Comparison of ENCODE assay signal across 14 cellular contexts in genomic region chr12:110780448-110780847, GRCh38. TPM values are rescaled to one million over a fixed set of nuclear protein-coding genes. Genes with fewer than 3 reads are reported as not detected.
DNase-seq lines count a peak whose midpoint lies in the region; ATAC-seq and TF ChIP-seq lines count a peak whose summit lies in the region.
"Had no signal": no experiment of that assay in that cellular context is flagged by ENCODE, and none has a peak within 500 bp of the region (broad histone marks: within the 10 kb centered on the region; RNA-seq: fewer than 3 reads in every experiment).

No MANE protein-coding gene starts in this region.

- peak overlapping the region; percentile 2 for H3K27ac Mint-ChIP-seq in activated B cell treated with CpG ODN at 0.5 μM for 24 hours
- peak overlapping the region; percentile 17 to 92 (median 86) for H3K27ac Mint-ChIP-seq in naive thymus-derived CD8-positive, alpha-beta T cell

- H3K27me3 ChIP-seq in GM23248 (replicated peaks; ENCODE audit: insufficient read depth) = no peaks in the 10 kb centered on the region
- H3K27me3 ChIP-seq: SJSA1 had no signal

- in situ Hi-C loops in GM23248 (cut with MboI) = no loop called here

- H3K4me2 ChIP-seq in GM23248 (ENCODE audit: unreplicated experiment) = no peak overlapping the region

- no peak for TF ChIP-seq CTCF in activated B cell treated with CpG ODN at 0.5 μM for 24 hours (IDR thresholded peaks at IDR 0.05)

- DNase-seq in activated B cell treated with CpG ODN at 0.5 μM for 24 hours (no peak), kidney glomerular epithelial cell (lab: John Stamatoyannopoulos, UW) (no peak), GM23248 (no peak)
- DNase-seq in activated T-cell treated with anti-CD3 and anti-CD28 coated beads, Interleukin-2, amount 50 U/mL, for 48 hours = peak; percentile 52 to 63
- peak in 7 of 10 donors; percentile 11 to 61 (median 21) for DNase-seq in naive thymus-derived CD8-positive, alpha-beta T cell
- DNase-seq in stimulated activated naive CD8-positive, alpha-beta T cell treated with anti-CD3 and anti-CD28 coated beads, Interleukin-15, Interleukin-2, amounts not matched to agents 100 U/mL and 50 U/mL, for 24 hours = peak; percentile 38
- DNase-seq: Calu3, cerebellar nuclear complex, NCI-H1694 treated with DMSO at 0.1 percent for 48 hours, NCI-H82 had no signal

- ATAC-seq in activated B cell treated with CpG ODN at 0.5 μM for 24 hours (ENCODE audit: low read depth) = no peak
- ATAC-seq in naive thymus-derived CD8-positive, alpha-beta T cell = peak; percentile 87 to 93
- peak; percentile 26 for ATAC-seq in stimulated activated naive CD8-positive, alpha-beta T cell treated with anti-CD3 and anti-CD28 coated beads, Interleukin-15, Interleukin-2, amounts not matched to agents 100 U/mL and 50 U/mL, for 24 hours
- ATAC-seq in GM19351 (IDR thresholded peaks at IDR 0.05; ENCODE audit: unreplicated experiment) = no peak
- ATAC-seq: HCT116, K562 had no signal

- H3K36me3 Mint-ChIP-seq in activated B cell treated with CpG ODN at 0.5 μM for 24 hours (ENCODE audit: low read depth) = no peaks in the 10 kb centered on the region
- peaks cover 0 to 1% (median 0%) of the 10 kb centered on the region in 3 donors for H3K36me3 Mint-ChIP-seq in naive thymus-derived CD8-positive, alpha-beta T cell

- intact Hi-C loops in activated B cell treated with CpG ODN at 0.5 μM for 24 hours (cut with micrococcal nuclease) = no loop called here

- H3F3A ChIP-seq in GM23248 (ENCODE audit: insufficient read depth) = no peaks in the 10 kb centered on the region; the same call in 1 of the 2 replicates

- H2AFZ ChIP-seq in GM23248 = no peak overlapping the region

- H3K27ac ChIP-seq in GM23248 = no peak overlapping the region
- H3K27ac ChIP-seq: SJSA1 had no signal

- H3K4me1 ChIP-seq in GM23248 (ENCODE audit: insufficient read depth) = peaks cover 8% of the 10 kb centered on the region
- H3K4me1 ChIP-seq: SJSA1 had no signal

- no peak overlapping the region for H3K4me3 Mint-ChIP-seq in activated B cell treated with CpG ODN at 0.5 μM for 24 hours
- H3K4me3 Mint-ChIP-seq in naive thymus-derived CD8-positive, alpha-beta T cell = peak overlapping the region in 9 of 10 donors; percentile 19 to 65 (median 45)

- H3K9me3 Mint-ChIP-seq in activated B cell treated with CpG ODN at 0.5 μM for 24 hours = no peaks in the 10 kb centered on the region
- no peaks in the 10 kb centered on the region for H3K9me3 Mint-ChIP-seq in naive thymus-derived CD8-positive, alpha-beta T cell

- H3K4me1 Mint-ChIP-seq in activated B cell treated with CpG ODN at 0.5 μM for 24 hours = peaks cover 26% of the 10 kb centered on the region
- H3K4me1 Mint-ChIP-seq in naive thymus-derived CD8-positive, alpha-beta T cell = peaks cover 16 to 34% (median 31%) of the 10 kb centered on the region in 4 donors

- no peak overlapping the region for H3K9ac ChIP-seq in GM23248

- no peak overlapping the region for H3K4me3 ChIP-seq in GM23248
- H3K4me3 ChIP-seq: K562, SJSA1 had no signal

- no peaks in the 10 kb centered on the region for H3K9me3 ChIP-seq in GM23248 (ENCODE audit: low read depth)
- H3K9me3 ChIP-seq: SJSA1 had no signal

- H4K20me1 ChIP-seq in GM23248 (ENCODE audit: insufficient read depth) = no peaks in the 10 kb centered on the region

- H3K79me2 ChIP-seq in GM23248 (ENCODE audit: insufficient read depth) = no peaks in the 10 kb centered on the region

- POLR2A ChIA-PET in activated B cell treated with CpG ODN at 0.5 μM for 24 hours (lab: Charles Lee) = no interaction called here
- POLR2A ChIA-PET in naive thymus-derived CD8-positive, alpha-beta T cell (lab: Charles Lee) = interaction anchor here (0.7 kb wide), 1 partner anchor 336 kb away, joined by 6 read pairs; no protein-coding TSS in a partner anchor

- no peaks in the 10 kb centered on the region for H3K9me2 ChIP-seq in GM23248 (ENCODE audit: insufficient read depth)

- 32 to 43% methylated on average over 4 of the region's 4 CpGs for WGBS in GM23248 (ENCODE audit: low coverage in 1 of 2, low lambda C conversion rate in 2 of 2, missing lambda C conversion rate in 2 of 2), 2 experiments

- CTCF ChIA-PET in activated B cell treated with CpG ODN at 0.5 μM for 24 hours (lab: Charles Lee) = no interaction called here

- no peaks in the 10 kb centered on the region for H3K27me3 Mint-ChIP-seq in activated B cell treated with CpG ODN at 0.5 μM for 24 hours
- H3K27me3 Mint-ChIP-seq in naive thymus-derived CD8-positive, alpha-beta T cell = no peaks in the 10 kb centered on the region

- H3K36me3 ChIP-seq in GM23248 (ENCODE audit: low read depth) = no peaks in the 10 kb centered on the region
- H3K36me3 ChIP-seq: SJSA1 had no signal

RNA-seq across cellular contexts. Expression of gene PPP1CC, which starts 37.8 kb away (rescaled TPM):
- 148 and 152 TPM in 2 replicates for total RNA-seq in activated B cell treated with CpG ODN at 0.5 μM for 24 hours
- 100 to 1,000 TPM; 127 to 141 TPM for total RNA-seq in naive thymus-derived CD8-positive, alpha-beta T cell
- polyA plus RNA-seq in naive thymus-derived CD8-positive, alpha-beta T cell = 100 to 1,000 TPM; 112 to 150 (median 119) TPM
- total RNA-seq in GM23248 (2014; rRNA removed; shearing (Covaris generic)) = 110 and 116 TPM in 2 replicates
- 37.4 and 41.8 TPM in 2 replicates for polyA plus RNA-seq in GM23248 (2016; fragmentation: Nextera tagmentation; extraction: Ambion mirVana)

Comparison
In these comparisons a context has a peak if more than half of its experiments do, and no peak if none do; other contexts are left out.
1. ATAC-seq: peak in naive thymus-derived CD8-positive, alpha-beta T cell (2 of 2) and stimulated activated naive CD8-positive, alpha-beta T cell treated with anti-CD3 and anti-CD28 coated beads, Interleukin-15, Interleukin-2, amounts not matched to agents 100 U/mL and 50 U/mL, for 24 hours (single experiment); none in activated B cell treated with CpG ODN at 0.5 μM for 24 hours (single experiment) and GM19351 (single experiment).
2. DNase-seq: peak in activated T-cell treated with anti-CD3 and anti-CD28 coated beads, Interleukin-2, amount 50 U/mL, for 48 hours (2 of 2), naive thymus-derived CD8-positive, alpha-beta T cell (7 of 10) and stimulated activated naive CD8-positive, alpha-beta T cell treated with anti-CD3 and anti-CD28 coated beads, Interleukin-15, Interleukin-2, amounts not matched to agents 100 U/mL and 50 U/mL, for 24 hours (single experiment); none in activated B cell treated with CpG ODN at 0.5 μM for 24 hours (single experiment), kidney glomerular epithelial cell (single experiment) and GM23248 (single experiment).